In the genomic region with DNA sequence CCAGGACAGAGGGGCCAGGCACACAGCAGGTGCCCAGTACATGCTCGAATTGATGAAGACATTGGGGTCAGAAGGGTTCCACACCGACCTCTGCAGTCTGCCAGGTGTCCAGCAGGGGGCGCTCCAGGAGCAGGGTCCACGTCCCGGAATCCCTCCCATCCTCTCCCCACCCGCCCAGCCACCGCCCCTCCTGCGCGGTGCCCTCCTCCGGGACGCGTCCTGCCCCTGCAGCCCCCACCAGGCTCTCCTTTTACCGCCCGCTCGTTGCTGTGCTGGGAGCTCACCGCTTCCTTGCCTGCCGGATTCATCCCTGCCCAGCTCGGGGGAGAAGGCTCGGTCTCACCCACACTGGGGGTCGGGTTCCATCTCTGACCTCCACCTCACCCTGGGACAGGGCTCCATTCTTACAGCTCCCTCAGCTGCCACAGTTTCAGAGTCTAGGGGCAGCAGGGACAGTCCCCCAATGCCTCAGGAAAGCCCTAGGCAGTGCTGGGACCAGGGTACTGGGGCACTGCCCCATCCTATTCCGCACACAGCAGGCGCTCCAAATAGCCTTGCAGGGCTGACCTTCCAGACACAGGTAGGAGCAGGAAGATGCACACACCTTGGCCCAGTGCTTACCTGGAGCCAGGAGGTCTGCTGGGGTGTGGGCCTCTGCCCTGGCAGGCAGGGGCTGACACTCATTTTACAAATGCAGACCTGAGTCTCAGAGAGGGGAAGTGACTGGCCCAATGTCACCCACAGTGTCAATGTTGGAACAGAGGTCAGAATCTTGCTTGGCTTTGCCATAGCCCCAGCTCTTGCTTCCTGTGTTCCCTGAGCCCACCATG, we compare ENCODE assay signal across 8 cellular contexts. TPM values are rescaled to one million over a fixed set of nuclear protein-coding genes. Genes with fewer than 3 reads are reported as not detected.
DNase-seq lines count a peak whose midpoint lies in the region; ATAC-seq and TF ChIP-seq lines count a peak whose summit lies in the region.

No MANE protein-coding gene starts in this region.

- H3K4me2 ChIP-seq in OCI-LY7 (ENCODE audit: low read length) (no peak overlapping the region), neuronal stem cell (ENCODE audit: insufficient read depth, low read length, poor library complexity, severe bottlenecking) (peak overlapping the region; percentile 84)

- no peaks in the 10 kb centered on the region for H3K36me3 ChIP-seq in OCI-LY7 (ENCODE audit: insufficient read depth, low read length)
- no peaks in the 10 kb centered on the region for H3K36me3 ChIP-seq in neuronal stem cell (replicated peaks in 1 of 2; ENCODE audit: control insufficient read depth in 2 of 2, insufficient read depth in 2 of 2, low read length in 2 of 2)
- no peaks in the 10 kb centered on the region for H3K36me3 ChIP-seq in thoracic aorta

- H3K27me3 Mint-ChIP-seq in HFFc6 (ENCODE audit: insufficient read depth) = peaks cover 26% of the 10 kb centered on the region

- POLR2A ChIA-PET in OCI-LY7 (lab: Charles Lee) = no interaction called here

- no peaks in the 10 kb centered on the region for H3K4me1 Mint-ChIP-seq in HFFc6 (ENCODE audit: low read depth)

- peak overlapping the region; percentile 53 for H3K9ac ChIP-seq in neuronal stem cell (ENCODE audit: low read depth, low read length, poor library complexity)

- peak overlapping the region; percentile 16 for H3K23ac ChIP-seq in neuronal stem cell (ENCODE audit: low read depth, low read length, poor library complexity)

- peak; percentile 0 for DNase-seq in COR-L47 (lab: John Stamatoyannopoulos, UW)
- no peak for DNase-seq in HFFc6
- peak; percentile 69 for DNase-seq in OCI-LY7 (ENCODE audit: low spot score)
- DNase-seq in activated T-cell treated with anti-CD3 and anti-CD28 coated beads, Interleukin-2, amount 50 U/mL, for 48 hours = peak; percentile 85 to 86
- DNase-seq in fibroblast of pulmonary artery (ENCODE audit: low read depth) = peak; percentile 30
- peak; percentile 78 for DNase-seq in neuronal stem cell (ENCODE audit: low spot score)
- no peak for DNase-seq in thoracic aorta (ENCODE audit: low spot score)
- DNase-seq in NCI-H446 treated with DMSO at 0.1 percent for 48 hours (lab: John Stamatoyannopoulos, UW) = no peak

- no CpG with 5 or more reads among the region's 22 CpGs for WGBS in neuronal stem cell (ENCODE audit: extremely low coverage in 2 of 2, insufficient read length in 2 of 2, insufficient replicate concordance in 1 of 2), 2 donors

- H3K4me3 ChIP-seq in OCI-LY7 (ENCODE audit: low read depth, low read length, poor library complexity, severe bottlenecking) (no peak overlapping the region), fibroblast of pulmonary artery (replicated peaks; ENCODE audit: low read depth, low read length) (no peak overlapping the region), neuronal stem cell (ENCODE audit: low read length in 2 of 2) (peak overlapping the region in 1 of 2 donors; percentile 70), thoracic aorta (no peak overlapping the region)

- no peak for ATAC-seq in thoracic aorta (ENCODE audit: insufficient number of reproducible peaks, low FRiP score, low read depth)

- H3K4me1 ChIP-seq in OCI-LY7 (ENCODE audit: insufficient read depth, low read length, poor library complexity, severe bottlenecking) = no peaks in the 10 kb centered on the region
- H3K4me1 ChIP-seq in neuronal stem cell (ENCODE audit: control insufficient read depth in 2 of 2, insufficient read depth in 1 of 2, low read depth in 1 of 2, low read length in 2 of 2) = peaks cover 0 to 3% of the 10 kb centered on the region in 2 donors
- no peaks in the 10 kb centered on the region for H3K4me1 ChIP-seq in thoracic aorta (ENCODE audit: control insufficient read depth in 1 of 2, low read depth in 2 of 2)

- TF ChIP-seq CTCF in HFFc6 (IDR thresholded peaks at IDR 0.05) = peak; percentile 100
- TF ChIP-seq CTCF in OCI-LY7 (conservative IDR thresholded peaks at IDR 0.05; ENCODE audit: low read length) = peak; percentile 84
- peak; percentile 79 for TF ChIP-seq CTCF in fibroblast of pulmonary artery (IDR thresholded peaks at IDR 0.05; ENCODE audit: low read length, missing control alignments)
- TF ChIP-seq CTCF in thoracic aorta (IDR thresholded peaks at IDR 0.05) = peak; percentile 94

- H3K9me3 ChIP-seq in OCI-LY7 (ENCODE audit: low read length) = no peaks in the 10 kb centered on the region
- no peaks in the 10 kb centered on the region for H3K9me3 ChIP-seq in neuronal stem cell (replicated peaks in 1 of 2; ENCODE audit: control insufficient read depth in 2 of 2, insufficient read depth in 1 of 2, low read depth in 1 of 2, low read length in 2 of 2)
- no peaks in the 10 kb centered on the region for H3K9me3 ChIP-seq in thoracic aorta

- no peak overlapping the region for H2BK12ac ChIP-seq in neuronal stem cell (ENCODE audit: low read length)

- H3K36me3 Mint-ChIP-seq in HFFc6 (ENCODE audit: low read depth) = no peaks in the 10 kb centered on the region

- no peaks in the 10 kb centered on the region for H4K20me1 ChIP-seq in OCI-LY7 (ENCODE audit: insufficient read depth, low read length)

- H2AFZ ChIP-seq in OCI-LY7 (ENCODE audit: low read length) (no peak overlapping the region), neuronal stem cell (ENCODE audit: low read length) (peak overlapping the region; percentile 71)

- H3K18ac ChIP-seq in neuronal stem cell (ENCODE audit: low read length) = peak overlapping the region; percentile 88

- peak overlapping the region; percentile 69 for H2BK15ac ChIP-seq in neuronal stem cell (ENCODE audit: low read length)

- peaks cover 2% of the 10 kb centered on the region for H3K79me1 ChIP-seq in neuronal stem cell (ENCODE audit: low read depth, low read length)

- H2AK5ac ChIP-seq in neuronal stem cell (ENCODE audit: low read depth, low read length) = peak overlapping the region; percentile 88

- no peaks in the 10 kb centered on the region for H3K9me3 Mint-ChIP-seq in HFFc6

- H3K27me3 ChIP-seq in neuronal stem cell (ENCODE audit: control insufficient read depth in 3 of 3, insufficient read depth in 3 of 3, low read depth in 1 of 3, low read length in 3 of 3) (peaks cover 0 to 21% (median 0%) of the 10 kb centered on the region in 3 experiments), thoracic aorta (replicated peaks; ENCODE audit: insufficient read depth) (no peaks in the 10 kb centered on the region)

- intact Hi-C loops in OCI-LY7 (cut with micrococcal nuclease; ENCODE audit: unreplicated experiment) = loop anchor here (1.0 to 10.0 kb wide), 5 partner anchors 40 to 412 kb away; no protein-coding TSS in a partner anchor

- BruUV-seq in OCI-LY7 (replicated peaks; lab: Mats Ljungman, UMichigan) = no TSS peak

- peak overlapping the region; percentile 68 for H2BK5ac ChIP-seq in neuronal stem cell (ENCODE audit: low read length)

- H3K14ac ChIP-seq in neuronal stem cell (ENCODE audit: low read length) = peak overlapping the region; percentile 90

- H3K79me2 ChIP-seq in OCI-LY7 (ENCODE audit: insufficient read depth, low read depth, low read length) = no peaks in the 10 kb centered on the region

- CTCF ChIA-PET in OCI-LY7 (lab: Charles Lee; ENCODE audit: unreplicated experiment) = interaction anchor here (0.5 to 0.7 kb wide), 5 partner anchors 9 to 1416 kb away, joined by 3 to 20 read pairs (median 3); no protein-coding TSS in a partner anchor

- no peak overlapping the region for H3K27ac Mint-ChIP-seq in HFFc6

- H3K9me2 ChIP-seq in OCI-LY7 (ENCODE audit: insufficient read depth, low read length) = no peaks in the 10 kb centered on the region

- no peak overlapping the region for H3K4ac ChIP-seq in neuronal stem cell (ENCODE audit: low read length)

- no peak overlapping the region for H4K91ac ChIP-seq in neuronal stem cell (ENCODE audit: low read depth, low read length, poor library complexity)

- H4K8ac ChIP-seq in neuronal stem cell (ENCODE audit: low read depth, low read length) = peak overlapping the region; percentile 29

- H3K4me3 Mint-ChIP-seq in HFFc6 = no peak overlapping the region

- no peak overlapping the region for H3K27ac ChIP-seq in OCI-LY7 (ENCODE audit: low read depth, low read length, poor library complexity, severe bottlenecking)
- no peak overlapping the region for H3K27ac ChIP-seq in neuronal stem cell (replicated peaks; ENCODE audit: low read length)
- H3K27ac ChIP-seq in thoracic aorta = no peak overlapping the region

- H2BK120ac ChIP-seq in neuronal stem cell (ENCODE audit: low read depth, low read length) = no peak overlapping the region

RNA-seq across cellular contexts. Expression of gene GRIP2, which starts 31.0 kb away (rescaled TPM):
- under 1 TPM in 4 of 6 experiments, not detected in 2; 0.05 to 0.25 (median 0.13) TPM for total RNA-seq in HFFc6 (2021; fragmentation: NEBNext Ultra II Directional; extraction: Animal tissue kit (Norgen Biotek cat#: 25700))
- total RNA-seq in OCI-LY7 (2014; rRNA removed; shearing (Covaris generic)) = not detected in 2 replicates
- total RNA-seq in OCI-LY7 (2022) (not detected in 2 replicates), thoracic aorta (1 to 10 TPM; 1.5 to 4.2 TPM)
- 0.77 TPM for polyA plus RNA-seq in neuronal stem cell (2013, experiment 1 of 2)
- 0.62 TPM for polyA plus RNA-seq in neuronal stem cell (2013, experiment 2 of 2)

Comparison
In these comparisons a context has a peak if more than half of its experiments do, and no peak if none do; other contexts are left out.
1. DNase-seq: peak in COR-L47 (single experiment), OCI-LY7 (single experiment), activated T-cell treated with anti-CD3 and anti-CD28 coated beads, Interleukin-2, amount 50 U/mL, for 48 hours (2 of 2), fibroblast of pulmonary artery (single experiment) and neuronal stem cell (single experiment); none in HFFc6 (single experiment), thoracic aorta (single experiment) and NCI-H446 treated with DMSO at 0.1 percent for 48 hours (single experiment).
2. Peak in every context shown above with its lines, with median percentiles within 50 percentile points of each other: CTCF ChIP-seq.